Comparison of ENCODE assay signal across 15 cellular contexts in genomic region chr18:58403799-58404455, GRCh38.
"Had no signal": no experiment of that assay in that cellular context is flagged by ENCODE, and none has a peak within 500 bp of the region (broad histone marks: within the 10 kb centered on the region; RNA-seq: fewer than 3 reads in every experiment).

No MANE protein-coding gene starts in this region.

- H3K36me3 ChIP-seq: adrenal gland, esophagus squamous epithelium, lower lobe of right lung, thoracic aorta, upper lobe of right lung had no signal

- DNase-seq: activated CD4-positive, alpha-beta T cell treated with anti-CD3 and anti-CD28 coated beads, Interleukin-2, amount 10 ng/mL, durations not matched to agents 7 days and 5 days; activated CD8-positive, alpha-beta T cell treated with anti-CD3 and anti-CD28 coated beads, Interleukin-2, amount 10 ng/mL, durations not matched to agents 7 days and 5 days; activated naive CD4-positive, alpha-beta T cell treated with anti-CD3 and anti-CD28 coated beads, Interleukin-2, amount 50 U/mL, for 16 hours; activated T-cell treated with anti-CD3 and anti-CD28 coated beads, Interleukin-2, amount 50 U/mL, for 24 hours; dermis blood vessel endothelial cell; effector memory CD4-positive, alpha-beta T cell; esophagus squamous epithelium; left cardiac atrium; lower lobe of right lung; T1000; upper lobe of right lung had no signal

- H3K4me3 ChIP-seq: adrenal gland, esophagus squamous epithelium, lower lobe of right lung, thoracic aorta, upper lobe of right lung had no signal

- FAIRE-seq: astrocyte had no signal

- H3K27ac ChIP-seq: adrenal gland, esophagus squamous epithelium, lower lobe of right lung, thoracic aorta, upper lobe of right lung had no signal

- H3K9me3 ChIP-seq: adrenal gland, esophagus squamous epithelium, lower lobe of right lung, thoracic aorta, upper lobe of right lung had no signal

- H3K27me3 ChIP-seq: adrenal gland, esophagus squamous epithelium, upper lobe of right lung had no signal

- ATAC-seq: activated CD4-positive, CD25-positive, alpha-beta regulatory T cell treated with anti-CD3 and anti-CD28 coated beads, Interleukin-2, amount 50 U/mL, for 24 hours; activated CD8-positive, alpha-beta T cell treated with anti-CD3 and anti-CD28 coated beads, Interleukin-2, amount 10 ng/mL, durations not matched to agents 7 days and 5 days had no signal
